25 cellular contexts compared by ENCODE assay signal in the genomic region with DNA sequence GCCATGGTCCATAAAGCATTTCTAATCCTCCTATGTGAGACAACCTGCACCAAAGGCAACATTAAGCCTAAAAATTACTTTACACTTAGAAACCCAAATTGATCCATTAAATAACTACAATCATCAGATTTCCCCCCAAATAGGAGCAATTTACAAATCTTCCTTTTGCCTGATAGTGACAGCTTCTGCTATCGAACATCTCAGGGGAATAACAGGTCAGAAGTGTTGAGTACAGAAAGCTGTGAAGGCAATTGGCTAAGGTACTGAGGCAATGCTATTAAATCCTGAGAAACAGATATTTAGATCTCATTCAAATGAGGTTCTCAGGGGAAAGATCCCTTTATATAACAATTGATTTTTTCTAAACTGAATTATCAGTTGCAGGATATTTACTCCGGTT.
"Had no signal": no experiment of that assay in that cellular context is flagged by ENCODE, and none has a peak within 500 bp of the region (broad histone marks: within the 10 kb centered on the region; RNA-seq: fewer than 3 reads in every experiment).

No MANE protein-coding gene starts in this region.

- H3K4me2 ChIP-seq: smooth muscle cell had no signal

- H3K27ac ChIP-seq: heart left ventricle, left ventricle myocardium inferior, ovary, right atrium auricular region, right lobe of liver, stomach, testis, thyroid gland, transverse colon, upper lobe of left lung, vagina had no signal

- H3K36me3 ChIP-seq: heart left ventricle, left ventricle myocardium inferior, ovary, right atrium auricular region, right lobe of liver, stomach, thyroid gland, transverse colon, upper lobe of left lung, vagina had no signal

- H3K9me3 ChIP-seq: heart left ventricle, left ventricle myocardium inferior, ovary, right atrium auricular region, right lobe of liver, stomach, testis, thyroid gland, transverse colon, upper lobe of left lung, vagina had no signal

- DNase-seq: heart left ventricle; islet precursor cell; left ventricle myocardium inferior; mesendoderm; naive B cell; ovary; right lobe of liver; stimulated activated CD4-positive, alpha-beta T cell treated with anti-CD3 and anti-CD28 coated beads, Interleukin-1b, Interleukin-23, amount 100 ng/mL, for 48 hours; stimulated activated CD4-positive, alpha-beta T cell treated with anti-CD3 and anti-CD28 coated beads, Interleukin-2, amount 100 ng/mL, for 48 hours; stimulated activated CD4-positive, alpha-beta T cell treated with anti-CD3 and anti-CD28 coated beads, Interleukin-4, amount 100 ng/mL, for 4 hours; stimulated activated CD8-positive, alpha-beta memory T cell treated with anti-CD3 and anti-CD28 coated beads, Interleukin-4, amount 100 ng/mL, for 48 hours; stimulated activated naive CD8-positive, alpha-beta T cell treated with anti-CD3 and anti-CD28 coated beads, Interleukin-15, Interleukin-2, amounts not matched to agents 100 U/mL and 50 U/mL, for 24 hours; stomach; testis; thyroid gland; transverse colon; upper lobe of left lung had no signal

- H3K4me3 ChIP-seq: heart left ventricle, left ventricle myocardium inferior, lung, ovary, right atrium auricular region, right lobe of liver, smooth muscle cell, stomach, testis, thyroid gland, transverse colon, upper lobe of left lung, vagina had no signal

- H3K4me3 Mint-ChIP-seq: mesothelial cell of epicardium; naive B cell; neural crest cell; stimulated activated memory B cell treated with anti-CD40 and anti-IgM and Interleukin-4, amounts not matched to agents 10 μg/mL and 1 μg/mL and 100 μg/mL, for 72 hours had no signal

- ATAC-seq: heart left ventricle; right lobe of liver; stimulated activated memory B cell treated with anti-CD40 and anti-IgM and Interleukin-4, amounts not matched to agents 10 μg/mL and 1 μg/mL and 100 μg/mL, for 72 hours; stimulated activated naive CD8-positive, alpha-beta T cell treated with anti-CD3 and anti-CD28 coated beads, Interleukin-15, Interleukin-2, amounts not matched to agents 100 U/mL and 50 U/mL, for 24 hours had no signal

- H3K4me1 Mint-ChIP-seq: stimulated activated memory B cell treated with anti-CD40 and anti-IgM and Interleukin-4, amounts not matched to agents 10 μg/mL and 1 μg/mL and 100 μg/mL, for 72 hours had no signal

- H3K4me1 ChIP-seq: left ventricle myocardium inferior, right atrium auricular region, right lobe of liver, stomach, testis, thyroid gland, upper lobe of left lung, vagina had no signal

- H3K9me3 Mint-ChIP-seq: mesothelial cell of epicardium; naive B cell; neural crest cell; stimulated activated memory B cell treated with anti-CD40 and anti-IgM and Interleukin-4, amounts not matched to agents 10 μg/mL and 1 μg/mL and 100 μg/mL, for 72 hours had no signal

- H3K36me3 Mint-ChIP-seq: mesothelial cell of epicardium; naive B cell; stimulated activated memory B cell treated with anti-CD40 and anti-IgM and Interleukin-4, amounts not matched to agents 10 μg/mL and 1 μg/mL and 100 μg/mL, for 72 hours had no signal

- H3K27me3 Mint-ChIP-seq: naive B cell; stimulated activated memory B cell treated with anti-CD40 and anti-IgM and Interleukin-4, amounts not matched to agents 10 μg/mL and 1 μg/mL and 100 μg/mL, for 72 hours had no signal

- H3K27ac Mint-ChIP-seq: mesothelial cell of epicardium; naive B cell; progenitor cell of endocrine pancreas; stimulated activated memory B cell treated with anti-CD40 and anti-IgM and Interleukin-4, amounts not matched to agents 10 μg/mL and 1 μg/mL and 100 μg/mL, for 72 hours had no signal

- H3K27me3 ChIP-seq: heart left ventricle, ovary, right atrium auricular region, right lobe of liver, stomach, testis, thyroid gland, transverse colon, upper lobe of left lung, vagina had no signal
